In the genomic region with DNA sequence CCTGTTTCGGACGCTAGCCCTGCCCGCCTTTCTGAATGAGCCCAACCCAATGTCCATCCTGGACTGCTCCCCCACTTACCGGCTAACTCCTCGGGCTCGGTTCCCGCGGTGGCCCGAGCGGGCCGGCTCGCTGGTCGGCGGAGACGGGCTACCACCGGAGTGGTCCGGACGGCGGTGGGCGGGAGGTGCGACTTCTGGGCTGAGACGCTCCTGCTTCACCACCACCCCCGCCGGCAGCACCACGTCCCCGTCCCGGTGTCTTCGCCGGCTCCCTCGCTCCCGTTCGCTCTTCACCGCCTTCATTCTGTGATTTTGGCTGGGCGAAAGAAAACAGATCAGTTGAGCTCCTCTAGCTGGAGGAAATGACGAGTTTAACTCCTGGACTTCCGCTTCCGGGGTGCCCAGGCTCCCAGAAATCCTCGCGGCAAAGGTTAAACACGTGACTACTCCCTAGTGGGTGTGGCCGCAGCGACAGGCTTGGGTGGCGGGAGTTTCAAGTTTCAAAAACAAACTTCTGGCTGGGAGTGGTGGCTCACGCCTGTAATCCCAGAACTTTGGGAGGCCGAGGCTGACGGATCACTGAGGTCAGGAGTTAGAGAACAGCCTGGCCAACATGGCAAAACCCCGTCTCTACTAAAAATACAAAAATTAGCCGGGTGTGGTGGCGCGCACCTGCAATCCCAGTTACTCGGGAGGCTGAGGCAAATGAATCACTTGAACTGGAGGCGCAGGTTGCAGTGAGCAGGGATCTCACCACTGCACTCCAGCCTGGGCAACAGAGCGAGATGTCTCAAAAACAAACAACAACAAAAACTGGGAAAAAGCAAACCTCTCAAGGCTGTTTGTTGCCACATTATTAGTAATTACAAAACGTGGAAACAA, we compare ENCODE assay signal across 8 cellular contexts. TPM values are rescaled to one million over a fixed set of nuclear protein-coding genes. Genes with fewer than 3 reads are reported as not detected.
DNase-seq lines count a peak whose midpoint lies in the region; ATAC-seq and TF ChIP-seq lines count a peak whose summit lies in the region.

A gene with protein sequence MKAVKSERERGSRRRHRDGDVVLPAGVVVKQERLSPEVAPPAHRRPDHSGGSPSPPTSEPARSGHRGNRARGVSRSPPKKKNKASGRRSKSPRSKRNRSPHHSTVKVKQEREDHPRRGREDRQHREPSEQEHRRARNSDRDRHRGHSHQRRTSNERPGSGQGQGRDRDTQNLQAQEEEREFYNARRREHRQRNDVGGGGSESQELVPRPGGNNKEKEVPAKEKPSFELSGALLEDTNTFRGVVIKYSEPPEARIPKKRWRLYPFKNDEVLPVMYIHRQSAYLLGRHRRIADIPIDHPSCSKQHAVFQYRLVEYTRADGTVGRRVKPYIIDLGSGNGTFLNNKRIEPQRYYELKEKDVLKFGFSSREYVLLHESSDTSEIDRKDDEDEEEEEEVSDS (minus strand): TSS at position 367 of the 882 bp plus-strand sequence. CDS start 64 bp downstream, at position 303.

- H3K9me3 ChIP-seq in Loucy (ENCODE audit: insufficient read depth, low read depth, low read length) (0 out of 2 replicates have a peak, but pooled peaks cover 3% of the 10 kb centered on the region), RWPE2 (ENCODE audit: severe bottlenecking) (peaks cover 3% of the 10 kb centered on the region)

- 0 out of 2 replicates have a peak within 1 kb of the TSS, but pooled peaks have one; percentile 16 for H3K27ac ChIP-seq in GM23338 (ENCODE audit: low read depth)
- peak within 1 kb of the TSS; percentile 32 for H3K27ac ChIP-seq in RWPE2 (ENCODE audit: poor library complexity, severe bottlenecking)

- H3K27me3 ChIP-seq in GM23338 (ENCODE audit: insufficient read depth) = no peaks in the 10 kb centered on the region
- peaks cover 4% of the 10 kb centered on the region for H3K27me3 ChIP-seq in Loucy (ENCODE audit: insufficient read depth, low read length, poor library complexity, severe bottlenecking)
- no peaks in the 10 kb centered on the region for H3K27me3 ChIP-seq in RWPE2 (ENCODE audit: insufficient read depth, poor library complexity, severe bottlenecking)

- no peaks in the 10 kb centered on the region for H3F3A ChIP-seq in GM23338 (replicated peaks; ENCODE audit: low read depth)
- no peaks in the 10 kb centered on the region for H3F3A ChIP-seq in Loucy (ENCODE audit: low read depth)

- H3K36me3 ChIP-seq in GM23338 (ENCODE audit: insufficient read depth) (no peaks in the 10 kb centered on the region), Loucy (ENCODE audit: insufficient read depth, low read length) (peaks cover 7% of the 10 kb centered on the region; the same call in 1 of the 2 replicates), RWPE2 (ENCODE audit: low read depth) (peaks cover 29% of the 10 kb centered on the region)

- H3K27ac Mint-ChIP-seq in GM23338 = peak within 1 kb of the TSS; percentile 94
- H3K27ac Mint-ChIP-seq in activated T-helper 17 cell treated with anti-CD3 and anti-CD28 coated beads, Interleukin-2, amount 50 U/mL, for 72 hours = peak within 1 kb of the TSS; percentile 98
- H3K27ac Mint-ChIP-seq in naive thymus-derived CD8-positive, alpha-beta T cell = peak within 1 kb of the TSS; percentile 95 to 100 (median 98)
- peak within 1 kb of the TSS; percentile 96 for H3K27ac Mint-ChIP-seq in stimulated activated naive B cell treated with anti-CD40 and anti-IgM and Interleukin-4, amounts not matched to agents 10 μg/mL and 1 μg/mL and 100 μg/mL, for 72 hours

- H3K79me2 ChIP-seq in GM23338 (replicated peaks; ENCODE audit: insufficient read depth) = peaks cover 40% of the 10 kb centered on the region
- peaks cover 50% of the 10 kb centered on the region for H3K79me2 ChIP-seq in Loucy (ENCODE audit: insufficient read depth, low read length)

- DNase-seq in DMS153 (lab: John Stamatoyannopoulos, UW) (peak; percentile 94), GM23338 (ENCODE audit: low spot score) (peak; percentile 97), RWPE2 (ENCODE audit: low spot score) (peak; percentile 82), fibroblast of mammary gland (ENCODE audit: low read depth) (peak; percentile 90)
- DNase-seq in naive thymus-derived CD8-positive, alpha-beta T cell = peak; percentile 73 to 96 (median 91)
- peak; percentile 90 for DNase-seq in stimulated activated naive B cell treated with anti-CD40 and anti-IgM and Interleukin-4, amounts not matched to agents 10 μg/mL and 1 μg/mL and 100 μg/mL, for 72 hours

- peaks cover 18% of the 10 kb centered on the region for H3K27me3 Mint-ChIP-seq in GM23338 (ENCODE audit: insufficient read depth, low read depth, poor library complexity)
- H3K27me3 Mint-ChIP-seq in activated T-helper 17 cell treated with anti-CD3 and anti-CD28 coated beads, Interleukin-2, amount 50 U/mL, for 72 hours = no peaks in the 10 kb centered on the region
- H3K27me3 Mint-ChIP-seq in naive thymus-derived CD8-positive, alpha-beta T cell = peaks cover 0 to 10% (median 5%) of the 10 kb centered on the region in 5 donors
- H3K27me3 Mint-ChIP-seq in stimulated activated naive B cell treated with anti-CD40 and anti-IgM and Interleukin-4, amounts not matched to agents 10 μg/mL and 1 μg/mL and 100 μg/mL, for 72 hours = peaks cover 5 to 11% of the 10 kb centered on the region in 2 donors

- ATAC-seq in GM23338 = peak; percentile 83
- ATAC-seq in RWPE2 (ENCODE audit: low read depth) = peak; percentile 86
- ATAC-seq in activated T-helper 17 cell treated with anti-CD3 and anti-CD28 coated beads, Interleukin-2, amount 50 U/mL, for 72 hours (replicated peaks) = peak; percentile 100
- peak; percentile 95 to 99 for ATAC-seq in naive thymus-derived CD8-positive, alpha-beta T cell
- peak; percentile 98 to 99 for ATAC-seq in stimulated activated naive B cell treated with anti-CD40 and anti-IgM and Interleukin-4, amounts not matched to agents 10 μg/mL and 1 μg/mL and 100 μg/mL, for 72 hours (replicated peaks)

- H3K4me3 Mint-ChIP-seq in GM23338 = peak within 1 kb of the TSS; percentile 98
- peak within 1 kb of the TSS; percentile 96 for H3K4me3 Mint-ChIP-seq in activated T-helper 17 cell treated with anti-CD3 and anti-CD28 coated beads, Interleukin-2, amount 50 U/mL, for 72 hours
- peak within 1 kb of the TSS; percentile 97 to 100 (median 99) for H3K4me3 Mint-ChIP-seq in naive thymus-derived CD8-positive, alpha-beta T cell
- H3K4me3 Mint-ChIP-seq in stimulated activated naive B cell treated with anti-CD40 and anti-IgM and Interleukin-4, amounts not matched to agents 10 μg/mL and 1 μg/mL and 100 μg/mL, for 72 hours = peak within 1 kb of the TSS; percentile 90 to 98

- peaks cover 6% of the 10 kb centered on the region; the same call in 2 of the 3 replicates for H3K9me3 Mint-ChIP-seq in GM23338
- no peaks in the 10 kb centered on the region for H3K9me3 Mint-ChIP-seq in activated T-helper 17 cell treated with anti-CD3 and anti-CD28 coated beads, Interleukin-2, amount 50 U/mL, for 72 hours
- no peaks in the 10 kb centered on the region for H3K9me3 Mint-ChIP-seq in naive thymus-derived CD8-positive, alpha-beta T cell
- no peaks in the 10 kb centered on the region for H3K9me3 Mint-ChIP-seq in stimulated activated naive B cell treated with anti-CD40 and anti-IgM and Interleukin-4, amounts not matched to agents 10 μg/mL and 1 μg/mL and 100 μg/mL, for 72 hours

- H4K20me1 ChIP-seq in GM23338 (replicated peaks; ENCODE audit: insufficient read depth) (peaks cover 20% of the 10 kb centered on the region), Loucy (ENCODE audit: insufficient read depth, low read length, poor library complexity, severe bottlenecking) (peaks cover 26% of the 10 kb centered on the region)

- H3K4me3 ChIP-seq in GM23338 = peak within 1 kb of the TSS; percentile 91
- H3K4me3 ChIP-seq in Loucy (ENCODE audit: low read length, poor library complexity, severe bottlenecking) = peak within 1 kb of the TSS; percentile 91
- H3K4me3 ChIP-seq in RWPE2 (ENCODE audit: severe bottlenecking) = peak within 1 kb of the TSS; percentile 90
- H3K4me3 ChIP-seq in fibroblast of mammary gland (ENCODE audit: control insufficient read depth, low read depth, low read length) = peak within 1 kb of the TSS; percentile 84

- peaks cover 19% of the 10 kb centered on the region for H3K36me3 Mint-ChIP-seq in GM23338 (ENCODE audit: low read depth)
- peaks cover 49% of the 10 kb centered on the region for H3K36me3 Mint-ChIP-seq in activated T-helper 17 cell treated with anti-CD3 and anti-CD28 coated beads, Interleukin-2, amount 50 U/mL, for 72 hours (ENCODE audit: low read depth)
- peaks cover 0 to 40% (median 4%) of the 10 kb centered on the region in 3 donors for H3K36me3 Mint-ChIP-seq in naive thymus-derived CD8-positive, alpha-beta T cell
- peaks cover 22 to 26% of the 10 kb centered on the region in 2 donors for H3K36me3 Mint-ChIP-seq in stimulated activated naive B cell treated with anti-CD40 and anti-IgM and Interleukin-4, amounts not matched to agents 10 μg/mL and 1 μg/mL and 100 μg/mL, for 72 hours

- H3K4me2 ChIP-seq in GM23338 (peak within 1 kb of the TSS; percentile 99), Loucy (ENCODE audit: low read depth, low read length, poor library complexity, severe bottlenecking) (peak within 1 kb of the TSS; percentile 89)

- H3K9me2 ChIP-seq in GM23338 (ENCODE audit: insufficient read depth) (peaks cover 5% of the 10 kb centered on the region; the same call in 1 of the 2 replicates), Loucy (replicated peaks; ENCODE audit: low read depth, low read length) (no peaks in the 10 kb centered on the region)

- TF ChIP-seq CTCF in GM23338 (conservative IDR thresholded peaks at IDR 0.05; ENCODE audit: low read depth in 2 of 2) = no peak
- TF ChIP-seq CTCF in Loucy (conservative IDR thresholded peaks at IDR 0.05; ENCODE audit: low read length) = no peak
- TF ChIP-seq CTCF in RWPE2 (IDR thresholded peaks at IDR 0.05; ENCODE audit: poor library complexity, severe bottlenecking) = no peak
- TF ChIP-seq CTCF in fibroblast of mammary gland (conservative IDR thresholded peaks at IDR 0.05; ENCODE audit: control insufficient read depth, insufficient read depth, low read depth, low read length) = no peak

- peak within 1 kb of the TSS; percentile 24; the same call in 1 of the 2 replicates for H2AFZ ChIP-seq in GM23338
- H2AFZ ChIP-seq in Loucy (ENCODE audit: low read length) = peak within 1 kb of the TSS; percentile 76

- H3K4me1 Mint-ChIP-seq in GM23338 = peaks cover 27% of the 10 kb centered on the region
- peaks cover 25% of the 10 kb centered on the region for H3K4me1 Mint-ChIP-seq in activated T-helper 17 cell treated with anti-CD3 and anti-CD28 coated beads, Interleukin-2, amount 50 U/mL, for 72 hours
- peaks cover 18 to 46% (median 45%) of the 10 kb centered on the region in 4 donors for H3K4me1 Mint-ChIP-seq in naive thymus-derived CD8-positive, alpha-beta T cell
- peaks cover 22 to 46% of the 10 kb centered on the region in 2 donors for H3K4me1 Mint-ChIP-seq in stimulated activated naive B cell treated with anti-CD40 and anti-IgM and Interleukin-4, amounts not matched to agents 10 μg/mL and 1 μg/mL and 100 μg/mL, for 72 hours

- H3K4me1 ChIP-seq in GM23338 (ENCODE audit: insufficient read depth) = peaks cover 10% of the 10 kb centered on the region; the same call in 1 of the 2 replicates
- H3K4me1 ChIP-seq in Loucy (ENCODE audit: insufficient read depth, low read length, poor library complexity, severe bottlenecking) = peaks cover 28% of the 10 kb centered on the region
- peaks cover 6% of the 10 kb centered on the region for H3K4me1 ChIP-seq in RWPE2 (ENCODE audit: insufficient read depth, poor library complexity, severe bottlenecking)

- POLR2A ChIA-PET in naive thymus-derived CD8-positive, alpha-beta T cell (lab: Charles Lee) = interaction anchor here (0.5 to 2.7 kb wide), 9 partner anchors 16 to 252 kb away, joined by 3 to 27 read pairs (median 5); a partner anchor contains a TSS

- H3K9ac ChIP-seq in Loucy (ENCODE audit: low read depth, low read length, poor library complexity, severe bottlenecking) = peak within 1 kb of the TSS; percentile 91

RNA-seq across cellular contexts. Expression of the gene that starts here (rescaled TPM):
- 11.4 and 13.3 TPM in 2 replicates for total RNA-seq in GM23338 (2014; rRNA removed; shearing (Covaris generic))
- 5.1 and 7.0 TPM in 2 replicates for polyA plus RNA-seq in GM23338 (2016; fragmentation: Nextera tagmentation; extraction: Ambion mirVana)
- total RNA-seq in activated T-helper 17 cell treated with anti-CD3 and anti-CD28 coated beads, Interleukin-2, amount 50 U/mL, for 72 hours = 10 to 100 TPM; 26.3 to 31.9 TPM
- total RNA-seq in naive thymus-derived CD8-positive, alpha-beta T cell = 10 to 100 TPM; 36.3 to 36.9 TPM
- 1 to 10 TPM; 3.6 to 5.5 (median 3.7) TPM for polyA plus RNA-seq in naive thymus-derived CD8-positive, alpha-beta T cell

Comparison
In these comparisons a context has a peak if more than half of its experiments do, and no peak if none do; other contexts are left out.
1. Peak in every context shown above with its lines: DNase-seq, ATAC-seq, H3K4me3 ChIP-seq and H3K27ac ChIP-seq.